ENCODE assay signal across 8 cellular contexts in the genomic region with DNA sequence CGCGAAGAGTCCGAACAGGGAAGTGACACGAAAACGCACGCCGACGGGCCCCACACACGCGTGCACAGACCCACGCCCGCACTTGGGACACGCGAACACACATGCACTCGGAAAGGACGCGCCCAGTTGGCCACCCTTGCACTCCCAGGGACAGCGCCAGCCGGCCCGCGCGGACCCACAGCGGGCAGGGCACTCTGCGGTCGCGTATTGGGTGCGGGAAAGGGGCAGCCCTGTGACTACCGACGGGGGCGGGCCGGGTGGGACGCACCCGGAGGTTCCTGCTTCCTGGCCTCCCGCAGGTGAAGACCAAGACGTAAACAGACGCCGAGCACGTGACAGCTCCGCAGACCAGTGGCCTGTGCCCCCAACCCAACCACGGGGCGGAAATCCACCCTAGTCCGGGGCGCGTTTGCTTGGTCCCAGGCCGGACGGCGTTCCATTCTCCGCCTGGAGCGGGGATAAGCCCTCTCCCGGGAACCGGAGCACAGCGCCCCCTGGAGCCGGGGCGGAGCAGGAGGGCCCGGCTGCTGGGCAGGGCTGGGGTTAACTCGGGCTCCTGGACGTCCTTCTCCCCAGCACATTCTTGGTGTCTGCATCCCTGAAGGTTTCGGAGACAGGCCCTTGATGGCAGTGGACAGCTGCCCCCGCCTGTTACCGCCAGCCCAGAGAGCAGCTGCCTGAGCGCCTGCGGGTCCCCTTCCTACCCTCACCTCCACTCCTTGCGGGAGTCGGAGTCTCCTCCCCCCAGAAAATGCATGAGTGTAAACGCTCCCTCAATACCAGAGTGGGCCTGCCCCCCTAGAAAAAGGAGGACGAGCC. TPM values are rescaled to one million over a fixed set of nuclear protein-coding genes. Genes with fewer than 3 reads are reported as not detected.
DNase-seq lines count a peak whose midpoint lies in the region; ATAC-seq, FAIRE-seq and TF ChIP-seq lines count a peak whose summit lies in the region.

No MANE protein-coding gene starts in this region.

- peaks cover 44% of the 10 kb centered on the region for H3K4me1 Mint-ChIP-seq in neural crest cell

- peaks cover 0 to 17% (median 9%) of the 10 kb centered on the region in 5 donors for H3K36me3 ChIP-seq in subcutaneous abdominal adipose tissue (ENCODE audit: control insufficient read depth in 5 of 5, insufficient read depth in 5 of 5, low read length in 5 of 5)

- H3K27me3 ChIP-seq in AG04450 (ENCODE audit: control insufficient read depth, insufficient read depth, low read length) (no peaks in the 10 kb centered on the region), subcutaneous abdominal adipose tissue (ENCODE audit: control insufficient read depth in 5 of 5, insufficient read depth in 4 of 5, low read length in 5 of 5) (no peaks in the 10 kb centered on the region)

- TF ChIP-seq CTCF in AG04450 (IDR thresholded peaks at IDR 0.05; ENCODE audit: low read depth, low read length): peak; percentile 93
- peak; percentile 86 for TF ChIP-seq CTCF in fibroblast of villous mesenchyme (IDR thresholded peaks at IDR 0.05; ENCODE audit: insufficient read depth, low read depth, low read length)
- peak; percentile 93 for TF ChIP-seq CTCF in neural crest cell (conservative IDR thresholded peaks at IDR 0.05)

- POLR2A ChIA-PET in AG04450 (lab: Yijun Ruan, JAX): interaction anchor here (0.5 to 3.3 kb wide), 5 partner anchors 10 to 63 kb away, joined by 3 to 20 read pairs (median 7); no protein-coding TSS in a partner anchor

- peaks cover 5% of the 10 kb centered on the region for H3K36me3 Mint-ChIP-seq in neural crest cell (ENCODE audit: low read depth)

- H3K27ac ChIP-seq in AG04450 (ENCODE audit: low read depth, low read length): peak overlapping the region; percentile 95
- H3K27ac ChIP-seq in subcutaneous abdominal adipose tissue (ENCODE audit: low read depth, low read length): peak overlapping the region; percentile 91

- H3K4me3 ChIP-seq in AG04450 (ENCODE audit: low read depth, low read length) (peak overlapping the region; percentile 90), fibroblast of villous mesenchyme (ENCODE audit: low read depth, low read length) (peak overlapping the region; percentile 91), subcutaneous abdominal adipose tissue (ENCODE audit: low read depth in 1 of 5, low read length in 5 of 5) (peak overlapping the region; percentile 69 to 93 (median 75))

- peak; percentile 35 for ATAC-seq in GM18502 (IDR thresholded peaks at IDR 0.05; ENCODE audit: poor library complexity, unreplicated experiment)

- CTCF ChIA-PET in AG04450 (lab: Charles Lee): interaction anchor here (0.6 to 12.4 kb wide), 11 partner anchors 10 to 591 kb away, joined by 3 to 271 read pairs (median 6); partner anchors contain the start of genes MRPL43, SEMA4G and TWNK

- peak overlapping the region; percentile 63 for H3K27ac Mint-ChIP-seq in neural crest cell (ENCODE audit: unreplicated experiment)

- peak overlapping the region; percentile 90 for H3K4me3 Mint-ChIP-seq in neural crest cell

- FAIRE-seq in HTR-8/SVneo (lab: Jason Lieb, UNC): no peak

- peak overlapping the region; percentile 69 to 99 (median 92) for H3K9ac ChIP-seq in subcutaneous abdominal adipose tissue (ENCODE audit: low read length in 5 of 5)

- peaks cover 16 to 56% (median 49%) of the 10 kb centered on the region in 5 donors for H3K4me1 ChIP-seq in subcutaneous abdominal adipose tissue (ENCODE audit: control insufficient read depth in 5 of 5, insufficient read depth in 5 of 5, low read length in 5 of 5)

- no peaks in the 10 kb centered on the region; the same call in 1 of the 2 replicates for H3K9me3 ChIP-seq in AG04450 (ENCODE audit: control insufficient read depth, insufficient read depth, low read length)
- H3K9me3 ChIP-seq in subcutaneous abdominal adipose tissue (ENCODE audit: control insufficient read depth in 5 of 5, low read length in 5 of 5): no peaks in the 10 kb centered on the region

- H3K9me3 Mint-ChIP-seq in neural crest cell: no peaks in the 10 kb centered on the region

- DNase-seq in AG04450 (ENCODE audit: low read depth, low spot score): no peak
- peak; percentile 83 for DNase-seq in HTR-8/SVneo (ENCODE audit: insufficient read length, low spot score)
- DNase-seq in RKO (ENCODE audit: low spot score): peak; percentile 85
- peak; percentile 93 for DNase-seq in activated effector memory CD4-positive, alpha-beta T cell treated with anti-CD3 and anti-CD28 coated beads, Interleukin-2, amount 50 U/mL, for 16 hours
- peak; percentile 77 for DNase-seq in fibroblast of villous mesenchyme (ENCODE audit: low read depth)
- DNase-seq in neural crest cell (ENCODE audit: low read depth, low spot score): peak; percentile 75

- H3K27me3 Mint-ChIP-seq in neural crest cell (ENCODE audit: low read depth): peaks cover 2% of the 10 kb centered on the region

RNA-seq across cellular contexts. Expression of gene LZTS2, which starts 2.0 kb away (rescaled TPM):
- 33.3 and 54.3 TPM in 2 replicates for polyA plus RNA-seq in AG04450 (2011; rRNA removed)
- polyA minus RNA-seq in AG04450 (2011; rRNA and poly(A)+ RNA removed): 37.5 and 58.6 TPM in 2 replicates
- total RNA-seq in fibroblast of villous mesenchyme (87.7 and 134 TPM in 2 replicates), neural crest cell (70.8 and 71.0 TPM in 2 replicates)

RNA-seq across cellular contexts. Expression of gene TWNK, which starts 10.2 kb away (rescaled TPM):
- 4.3 and 6.9 TPM in 2 replicates for polyA plus RNA-seq in AG04450 (2011; rRNA removed)
- 5.5 and 7.8 TPM in 2 replicates for polyA minus RNA-seq in AG04450 (2011; rRNA and poly(A)+ RNA removed)
- 3.2 and 3.9 TPM in 2 replicates for total RNA-seq in fibroblast of villous mesenchyme
- total RNA-seq in neural crest cell: 14.3 and 14.6 TPM in 2 replicates

RNA-seq across cellular contexts. Expression of gene MRPL43, which starts 10.3 kb away (rescaled TPM):
- 72.3 and 88.0 TPM in 2 replicates for polyA plus RNA-seq in AG04450 (2011; rRNA removed)
- 14.0 and 20.0 TPM in 2 replicates for polyA minus RNA-seq in AG04450 (2011; rRNA and poly(A)+ RNA removed)
- 51.8 and 67.3 TPM in 2 replicates for total RNA-seq in fibroblast of villous mesenchyme
- total RNA-seq in neural crest cell: 62.9 and 64.0 TPM in 2 replicates

RNA-seq across cellular contexts. Expression of gene SEMA4G, which starts 28.3 kb away (rescaled TPM):
- polyA plus RNA-seq in AG04450 (2011; rRNA removed): 10.5 and 14.4 TPM in 2 replicates
- polyA minus RNA-seq in AG04450 (2011; rRNA and poly(A)+ RNA removed): 13.0 and 17.4 TPM in 2 replicates
- total RNA-seq in fibroblast of villous mesenchyme (0.43 and 0.64 TPM in 2 replicates), neural crest cell (7.0 and 9.1 TPM in 2 replicates)

RNA-seq across cellular contexts. Expression of gene PDZD7, which starts 33.4 kb away (rescaled TPM):
- polyA plus RNA-seq in AG04450 (2011; rRNA removed): 0.27 and 0.60 TPM in 2 replicates
- 0.26 and 0.37 TPM in 2 replicates for polyA minus RNA-seq in AG04450 (2011; rRNA and poly(A)+ RNA removed)
- total RNA-seq in fibroblast of villous mesenchyme: 1.7 and 1.9 TPM in 2 replicates
- 0.50 and 0.68 TPM in 2 replicates for total RNA-seq in neural crest cell
